13 cellular contexts compared by ENCODE assay signal in the genomic region with DNA sequence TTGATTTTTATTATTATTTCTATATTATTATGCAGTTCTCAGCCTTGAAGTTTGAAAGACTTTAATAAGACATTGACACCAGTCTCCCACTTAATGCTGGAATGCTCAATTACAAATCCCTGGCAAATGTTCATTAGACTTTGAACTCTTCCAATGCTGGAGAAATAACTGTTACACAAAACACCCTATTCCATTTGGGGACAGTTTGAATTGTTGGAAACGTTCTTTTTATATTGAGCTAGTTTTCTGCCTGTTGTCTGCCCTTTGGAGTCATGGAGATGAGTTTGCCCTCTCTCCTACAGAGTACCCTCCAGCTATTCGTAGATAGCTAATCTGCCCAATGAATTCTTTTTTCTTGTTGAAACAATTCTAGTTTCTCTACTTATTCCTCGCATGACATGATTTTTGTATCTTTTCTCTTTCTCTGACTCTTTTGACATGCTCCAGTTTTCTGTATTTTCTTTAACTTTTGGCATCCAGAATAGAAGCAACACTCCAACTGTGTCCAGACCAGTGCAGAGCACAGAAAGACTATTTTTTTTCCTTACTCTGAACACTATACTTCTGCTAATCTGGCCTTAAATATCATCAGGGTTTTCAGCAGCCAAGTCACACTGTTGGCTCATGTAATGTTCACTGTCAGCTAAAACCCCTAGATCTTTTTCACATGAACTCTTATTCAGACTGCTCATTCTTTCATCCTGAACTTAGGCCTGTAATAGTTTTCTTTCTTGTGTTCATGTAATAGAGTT.
DNase-seq lines count a peak whose midpoint lies in the region; ATAC-seq and TF ChIP-seq lines count a peak whose summit lies in the region.
"Had no signal": no experiment of that assay in that cellular context is flagged by ENCODE, and none has a peak within 500 bp of the region (broad histone marks: within the 10 kb centered on the region; RNA-seq: fewer than 3 reads in every experiment).

No MANE protein-coding gene starts in this region.

- no peaks in the 10 kb centered on the region for H3K27me3 Mint-ChIP-seq in MCF 10A (ENCODE audit: insufficient read depth, unreplicated experiment)
- H3K27me3 Mint-ChIP-seq: activated naive CD4-positive, alpha-beta T cell treated with anti-CD3 and anti-CD28 coated beads, Interleukin-2, amount 10 ng/mL, durations not matched to agents 7 days and 5 days; stimulated activated memory B cell treated with anti-CD40 and anti-IgM and Interleukin-4, amounts not matched to agents 10 μg/mL and 1 μg/mL and 100 μg/mL, for 72 hours had no signal

- no peaks in the 10 kb centered on the region for H3K9me3 Mint-ChIP-seq in MCF 10A (ENCODE audit: unreplicated experiment)
- H3K9me3 Mint-ChIP-seq: activated naive CD4-positive, alpha-beta T cell treated with anti-CD3 and anti-CD28 coated beads, Interleukin-2, amount 10 ng/mL, durations not matched to agents 7 days and 5 days; stimulated activated memory B cell treated with anti-CD40 and anti-IgM and Interleukin-4, amounts not matched to agents 10 μg/mL and 1 μg/mL and 100 μg/mL, for 72 hours had no signal

- no peak overlapping the region for H3K4me3 Mint-ChIP-seq in MCF 10A (ENCODE audit: unreplicated experiment)
- H3K4me3 Mint-ChIP-seq: activated naive CD4-positive, alpha-beta T cell treated with anti-CD3 and anti-CD28 coated beads, Interleukin-2, amount 10 ng/mL, durations not matched to agents 7 days and 5 days; stimulated activated memory B cell treated with anti-CD40 and anti-IgM and Interleukin-4, amounts not matched to agents 10 μg/mL and 1 μg/mL and 100 μg/mL, for 72 hours had no signal

- no peaks in the 10 kb centered on the region for H3K27me3 ChIP-seq in breast epithelium
- H3K27me3 ChIP-seq in right atrium auricular region = no peaks in the 10 kb centered on the region
- H3K27me3 ChIP-seq in parathyroid adenoma (ENCODE audit: control insufficient read depth, insufficient read depth, low read length) = no peaks in the 10 kb centered on the region
- H3K27me3 ChIP-seq in aorta (ENCODE audit: control insufficient read depth in 1 of 2, insufficient read depth in 2 of 2, low read length in 1 of 2) = no peaks in the 10 kb centered on the region

- peak overlapping the region; percentile 72 for H2AFZ ChIP-seq in parathyroid adenoma

- intact Hi-C loops in breast epithelium (cut with DNase I; ENCODE audit: low total_unique reads) (no loop called here), MCF 10A (cut with micrococcal nuclease) (no loop called here), aorta (cut with DNase I) (no loop called here)

- no TSS peak for BruUV-seq in MCF 10A (replicated peaks; lab: Mats Ljungman, UMichigan)

- TF ChIP-seq CTCF in breast epithelium (IDR thresholded peaks at IDR 0.05) (no peak), MCF 10A (IDR thresholded peaks at IDR 0.05; ENCODE audit: unreplicated experiment) (no peak), right atrium auricular region (IDR thresholded peaks at IDR 0.05) (no peak), parathyroid adenoma (IDR thresholded peaks at IDR 0.05) (no peak)

- DNase-seq in breast epithelium (ENCODE audit: low spot score in 2 of 2) = no peak
- DNase-seq in MCF 10A (ENCODE audit: unreplicated experiment) = no peak
- DNase-seq in right atrium auricular region (ENCODE audit: low spot score) = no peak
- DNase-seq in aorta = no peak
- DNase-seq in activated CD8-positive, alpha-beta memory T cell treated with anti-CD3 and anti-CD28 coated beads for 24 hours = no peak
- no peak for DNase-seq in HuH-7.5 (ENCODE audit: low spot score)
- DNase-seq: 8988T; activated naive CD4-positive, alpha-beta T cell treated with anti-CD3 and anti-CD28 coated beads, Interleukin-2, amount 10 ng/mL, durations not matched to agents 7 days and 5 days; MM.1S; T-helper 9 cell had no signal

- peak; percentile 73 for ATAC-seq in aorta (ENCODE audit: low FRiP score)
- no peak for ATAC-seq in GM18520 (IDR thresholded peaks at IDR 0.05; ENCODE audit: unreplicated experiment)
- ATAC-seq: stimulated activated memory B cell treated with anti-CD40 and anti-IgM and Interleukin-4, amounts not matched to agents 10 μg/mL and 1 μg/mL and 100 μg/mL, for 72 hours had no signal

- POLR2A ChIA-PET in MCF 10A (lab: Yijun Ruan, JAX) = no interaction called here

- CTCF ChIA-PET in MCF 10A (lab: Yijun Ruan, JAX) = interaction anchor here (0.6 kb wide), 2 partner anchors 644 to 885 kb away, joined by 3 read pairs; no protein-coding TSS in a partner anchor

- H3K36me3 ChIP-seq in breast epithelium = no peaks in the 10 kb centered on the region
- H3K36me3 ChIP-seq in right atrium auricular region = no peaks in the 10 kb centered on the region
- H3K36me3 ChIP-seq in parathyroid adenoma (ENCODE audit: control insufficient read depth, insufficient read depth, low read length) = no peaks in the 10 kb centered on the region
- H3K36me3 ChIP-seq in aorta (ENCODE audit: control insufficient read depth in 1 of 2, insufficient read depth in 2 of 2, low read length in 1 of 2) = no peaks in the 10 kb centered on the region

- H3K4me1 Mint-ChIP-seq in MCF 10A (ENCODE audit: insufficient read depth, unreplicated experiment) = no peaks in the 10 kb centered on the region
- H3K4me1 Mint-ChIP-seq: stimulated activated memory B cell treated with anti-CD40 and anti-IgM and Interleukin-4, amounts not matched to agents 10 μg/mL and 1 μg/mL and 100 μg/mL, for 72 hours had no signal

- H3K27ac ChIP-seq in breast epithelium (peak overlapping the region; percentile 90 to 91), right atrium auricular region (peak overlapping the region; percentile 63 to 68), parathyroid adenoma (no peak overlapping the region), aorta (ENCODE audit: low read depth in 1 of 2, low read length in 2 of 2) (peak overlapping the region in 1 of 2 donors; percentile 67)

- H3K9me3 ChIP-seq in breast epithelium = no peaks in the 10 kb centered on the region
- H3K9me3 ChIP-seq in right atrium auricular region = no peaks in the 10 kb centered on the region
- no peaks in the 10 kb centered on the region for H3K9me3 ChIP-seq in parathyroid adenoma (ENCODE audit: control insufficient read depth, low read length)
- no peaks in the 10 kb centered on the region for H3K9me3 ChIP-seq in aorta (ENCODE audit: control insufficient read depth, low read length)

- 5 to 8% methylated on average over 3 of the region's 3 CpGs for WGBS in aorta, 2 donors

- H3K4me1 ChIP-seq in breast epithelium (peaks cover 0 to 12% of the 10 kb centered on the region in 2 donors), right atrium auricular region (peaks cover 0 to 6% of the 10 kb centered on the region in 2 donors), parathyroid adenoma (peaks cover 13% of the 10 kb centered on the region), aorta (ENCODE audit: control insufficient read depth in 1 of 2, insufficient read depth in 2 of 2, low read length in 2 of 2) (peaks cover 5 to 6% of the 10 kb centered on the region in 2 donors)

- no peak overlapping the region for H3K9ac ChIP-seq in parathyroid adenoma

- H3K79me2 ChIP-seq in parathyroid adenoma = no peaks in the 10 kb centered on the region

- no peaks in the 10 kb centered on the region for H3K36me3 Mint-ChIP-seq in MCF 10A (ENCODE audit: insufficient read depth, unreplicated experiment)
- H3K36me3 Mint-ChIP-seq: stimulated activated memory B cell treated with anti-CD40 and anti-IgM and Interleukin-4, amounts not matched to agents 10 μg/mL and 1 μg/mL and 100 μg/mL, for 72 hours had no signal

- no peak for TF ChIP-seq POLR2A in breast epithelium (IDR thresholded peaks at IDR 0.05)

- H3K27ac Mint-ChIP-seq in MCF 10A (ENCODE audit: low read depth, unreplicated experiment) = no peak overlapping the region
- H3K27ac Mint-ChIP-seq: activated naive CD4-positive, alpha-beta T cell treated with anti-CD3 and anti-CD28 coated beads, Interleukin-2, amount 10 ng/mL, durations not matched to agents 7 days and 5 days; stimulated activated memory B cell treated with anti-CD40 and anti-IgM and Interleukin-4, amounts not matched to agents 10 μg/mL and 1 μg/mL and 100 μg/mL, for 72 hours had no signal

- H3K4me2 ChIP-seq in parathyroid adenoma (ENCODE audit: low read length) = no peak overlapping the region

- H3K4me3 ChIP-seq in breast epithelium (no peak overlapping the region), right atrium auricular region (no peak overlapping the region), parathyroid adenoma (ENCODE audit: low read depth, low read length) (no peak overlapping the region), aorta (ENCODE audit: low read length in 2 of 2) (no peak overlapping the region)
